ENCODE assay signal across 16 cellular contexts in the genomic region with DNA sequence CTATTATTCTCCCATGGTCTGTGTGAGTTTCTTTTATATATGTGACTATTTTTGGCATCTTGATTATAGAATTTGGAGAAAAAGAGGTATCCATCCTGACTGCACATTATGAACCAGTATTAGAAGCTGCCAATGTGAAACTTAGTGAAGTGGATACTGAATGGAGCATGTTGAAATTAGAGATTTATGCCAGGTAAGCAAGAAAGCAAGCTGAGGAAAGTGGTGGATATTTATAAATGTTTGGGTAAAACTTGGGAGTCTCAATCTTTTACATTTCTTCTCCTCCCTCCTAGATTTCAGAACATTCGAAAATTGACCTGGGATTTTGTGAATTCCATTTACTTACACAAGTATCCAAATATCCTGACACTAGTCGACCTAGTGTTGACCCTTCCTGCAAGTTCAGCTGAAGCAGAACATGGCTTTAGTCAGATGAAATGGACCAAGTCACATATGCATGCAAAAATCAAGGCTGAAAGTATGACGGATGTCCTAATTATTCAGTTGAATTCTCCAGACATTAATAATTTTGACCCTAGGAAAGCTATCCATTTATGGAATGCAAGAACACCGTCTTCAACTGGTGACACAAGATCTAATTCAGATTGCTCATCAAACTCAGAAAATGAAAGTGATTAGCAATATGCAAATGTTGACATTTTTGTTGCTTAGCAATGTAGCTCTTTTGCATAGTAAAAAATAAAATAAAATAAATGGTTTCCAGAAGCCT.
DNase-seq lines count a peak whose midpoint lies in the region; ATAC-seq and TF ChIP-seq lines count a peak whose summit lies in the region.
"Had no signal": no experiment of that assay in that cellular context is flagged by ENCODE, and none has a peak within 500 bp of the region (broad histone marks: within the 10 kb centered on the region; RNA-seq: fewer than 3 reads in every experiment).

No MANE protein-coding gene starts in this region.

- H3K27me3 ChIP-seq in CD8-positive, alpha-beta memory T cell (ENCODE audit: insufficient read depth, low read length, poor library complexity, severe bottlenecking): no peaks in the 10 kb centered on the region

- H3K36me3 Mint-ChIP-seq in CD8-positive, alpha-beta memory T cell: peaks cover 0 to 15% (median 0%) of the 10 kb centered on the region in 3 donors
- H3K36me3 Mint-ChIP-seq in T-helper 17 cell (ENCODE audit: low read depth): no peaks in the 10 kb centered on the region
- H3K36me3 Mint-ChIP-seq: natural killer cell treated with Interleukin-12 subunit alpha and Interleukin-12 subunit beta and Interleukin-15 and Interleukin-18, amount 100 ng/mL, for 72 hours had no signal

- peak overlapping the region; percentile 42 to 90 (median 78) for H3K27ac Mint-ChIP-seq in CD8-positive, alpha-beta memory T cell
- H3K27ac Mint-ChIP-seq in T-helper 17 cell: peak overlapping the region; percentile 90
- H3K27ac Mint-ChIP-seq: natural killer cell treated with Interleukin-12 subunit alpha and Interleukin-12 subunit beta and Interleukin-15 and Interleukin-18, amount 100 ng/mL, for 72 hours had no signal

- no peaks in the 10 kb centered on the region for H3K36me3 ChIP-seq in CD8-positive, alpha-beta memory T cell (ENCODE audit: insufficient read depth, low read length)

- peak overlapping the region; percentile 27 for H3K27ac ChIP-seq in CD8-positive, alpha-beta memory T cell (ENCODE audit: low read depth, low read length)

- H3K4me3 ChIP-seq in CD8-positive, alpha-beta memory T cell (ENCODE audit: low read length): no peak overlapping the region
- H3K4me3 ChIP-seq in fibroblast of mammary gland (ENCODE audit: control insufficient read depth, low read depth, low read length): no peak overlapping the region

- TF ChIP-seq CTCF in AG09319 (IDR thresholded peaks at IDR 0.05; ENCODE audit: low read depth, low read length) (no peak), fibroblast of mammary gland (conservative IDR thresholded peaks at IDR 0.05; ENCODE audit: control insufficient read depth, insufficient read depth, low read depth, low read length) (no peak)

- DNase-seq in AG09319 (ENCODE audit: extremely low read depth, low read depth): peak; percentile 66
- peak in 1 of 5 donors; percentile 26 for DNase-seq in CD8-positive, alpha-beta memory T cell
- DNase-seq in T-helper 17 cell: no peak
- DNase-seq in fibroblast of mammary gland (ENCODE audit: low read depth): peak; percentile 36
- no peak for DNase-seq in ureter (ENCODE audit: low spot score)
- no peak for DNase-seq in activated CD4-positive, alpha-beta T cell treated with anti-CD3 and anti-CD28 coated beads for 4 hours
- no peak for DNase-seq in DMS79 (lab: John Stamatoyannopoulos, UW)
- no peak for DNase-seq in H4 (ENCODE audit: low spot score)
- DNase-seq: activated CD4-positive, CD25-positive, alpha-beta regulatory T cell; activated effector memory CD4-positive, alpha-beta T cell treated with anti-CD3 and anti-CD28 coated beads, Interleukin-2, amount 50 U/mL, for 16 hours; GDM1; hypothalamus; NCI-H1105 treated with DMSO at 0.1 percent for 48 hours; NCI-H2227 treated with DMSO at 0.1 percent for 48 hours; stimulated activated naive CD4-positive, alpha-beta T cell treated with Interleukin-2 at 50 U/mL for 16 hours had no signal

- H3K4me1 Mint-ChIP-seq in CD8-positive, alpha-beta memory T cell: peaks cover 75 to 93% (median 89%) of the 10 kb centered on the region in 3 donors
- H3K4me1 Mint-ChIP-seq in T-helper 17 cell: peaks cover 60% of the 10 kb centered on the region

- POLR2A ChIA-PET in CD8-positive, alpha-beta memory T cell (lab: Charles Lee): interaction anchor here (0.9 to 1.5 kb wide), 4 partner anchors 10 to 69 kb away, joined by 3 to 7 read pairs (median 6); no protein-coding TSS in a partner anchor

- H3K9me3 ChIP-seq in CD8-positive, alpha-beta memory T cell (ENCODE audit: low read length): no peaks in the 10 kb centered on the region
- no peaks in the 10 kb centered on the region for H3K9me3 ChIP-seq in T-helper 17 cell (ENCODE audit: control insufficient read depth, low read length, poor library complexity, severe bottlenecking)

- CTCF ChIA-PET in CD8-positive, alpha-beta memory T cell (lab: Charles Lee): interaction anchor here (1.0 to 2.4 kb wide), 7 partner anchors 8 to 138 kb away, joined by 3 to 12 read pairs (median 5); no protein-coding TSS in a partner anchor

- peak; percentile 61 for ATAC-seq in T-helper 17 cell
- ATAC-seq: natural killer cell treated with Interleukin-12 subunit alpha and Interleukin-12 subunit beta and Interleukin-15 and Interleukin-18, amount 100 ng/mL, for 72 hours had no signal

- H3K9me3 Mint-ChIP-seq in CD8-positive, alpha-beta memory T cell: no peaks in the 10 kb centered on the region
- H3K9me3 Mint-ChIP-seq: natural killer cell treated with Interleukin-12 subunit alpha and Interleukin-12 subunit beta and Interleukin-15 and Interleukin-18, amount 100 ng/mL, for 72 hours had no signal

- H3K4me1 ChIP-seq in CD8-positive, alpha-beta memory T cell (ENCODE audit: insufficient read depth, low read length): peaks cover 74% of the 10 kb centered on the region

- peaks cover 0 to 2% of the 10 kb centered on the region in 2 donors for H3K27me3 Mint-ChIP-seq in CD8-positive, alpha-beta memory T cell
- H3K27me3 Mint-ChIP-seq in T-helper 17 cell: no peaks in the 10 kb centered on the region
- H3K27me3 Mint-ChIP-seq: natural killer cell treated with Interleukin-12 subunit alpha and Interleukin-12 subunit beta and Interleukin-15 and Interleukin-18, amount 100 ng/mL, for 72 hours had no signal

- H3K4me3 Mint-ChIP-seq in CD8-positive, alpha-beta memory T cell: peak overlapping the region in 6 of 7 donors; percentile 34 to 75 (median 48)
- peak overlapping the region; percentile 39 for H3K4me3 Mint-ChIP-seq in T-helper 17 cell
- H3K4me3 Mint-ChIP-seq: natural killer cell treated with Interleukin-12 subunit alpha and Interleukin-12 subunit beta and Interleukin-15 and Interleukin-18, amount 100 ng/mL, for 72 hours had no signal

Comparison
In these comparisons a context has a peak if more than half of its experiments do, and no peak if none do; other contexts are left out.
1. DNase-seq: peak in AG09319 (single experiment) and fibroblast of mammary gland (single experiment); none in T-helper 17 cell (0 of 3), ureter (single experiment), activated CD4-positive, alpha-beta T cell treated with anti-CD3 and anti-CD28 coated beads for 4 hours (0 of 2), DMS79 (single experiment) and H4 (single experiment).